ENCODE assay signal across 1 cellular context in the genomic region with DNA sequence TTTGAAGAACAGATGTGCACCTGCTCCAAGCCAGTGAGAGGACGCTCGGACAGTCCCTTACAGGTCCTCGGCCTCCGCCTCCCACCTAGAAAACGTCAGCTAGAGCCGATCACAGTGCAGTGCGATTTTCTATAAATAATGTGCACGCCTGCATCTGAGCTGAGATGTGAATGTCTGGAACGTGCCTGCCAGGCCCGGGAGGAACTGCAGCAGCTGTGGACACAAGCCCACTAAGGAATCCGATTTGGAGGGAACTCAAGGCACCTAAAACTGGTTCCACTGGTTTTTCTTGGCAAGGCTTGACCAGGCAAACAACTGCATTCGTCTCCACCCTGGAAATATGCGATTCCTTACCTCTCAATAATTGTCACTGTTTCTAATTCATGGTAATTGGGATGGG.
TF ChIP-seq lines count a peak whose summit lies in the region.

No MANE protein-coding gene starts in this region.

TF ChIP-seq in IMR-90, 13 proteins besides CTCF, POLR2A, EP300 and RAD21:
- no peak for TF ChIP-seq SMC3 (IDR thresholded peaks at IDR 0.05; ENCODE audit: low read depth, low read length)
- no peak for TF ChIP-seq RFX5 (IDR thresholded peaks at IDR 0.05; ENCODE audit: low read depth, low read length)
TF ChIP-seq in IMR-90: peak in this region for 0.
